ENCODE assay signal across 8 cellular contexts in the genomic region with DNA sequence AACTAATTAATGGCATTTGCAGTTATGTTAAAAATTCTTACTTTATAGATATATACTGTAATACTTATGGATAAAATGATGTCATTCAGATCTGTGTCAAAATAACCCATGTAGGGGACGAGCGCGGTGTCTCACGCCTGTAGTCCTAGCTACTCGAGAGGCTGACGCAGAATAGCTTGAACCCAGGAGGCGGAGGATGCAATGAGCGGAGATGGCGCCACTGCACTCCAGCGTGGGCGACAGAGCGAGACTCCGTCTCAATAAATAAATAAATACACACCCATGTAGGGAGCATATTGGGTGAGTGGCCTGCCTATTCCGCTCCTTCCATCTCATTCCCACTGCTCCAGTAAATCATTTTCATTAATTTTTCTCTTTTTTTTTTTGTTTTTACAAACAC. TPM values are rescaled to one million over a fixed set of nuclear protein-coding genes. Genes with fewer than 3 reads are reported as not detected.
DNase-seq lines count a peak whose midpoint lies in the region; ATAC-seq and TF ChIP-seq lines count a peak whose summit lies in the region.

No MANE protein-coding gene starts in this region.

- H3K27me3 Mint-ChIP-seq in CD4-positive, CD25-positive, alpha-beta regulatory T cell, result no peaks in the 10 kb centered on the region
- no peaks in the 10 kb centered on the region for H3K27me3 Mint-ChIP-seq in dendritic cell treated with granulocyte-macrophage colony-stimulating factor and Interleukin-4, amounts not matched to agents 40 ng/mL and 50 ng/mL, for 4 days

- H3K36me3 ChIP-seq in CD4-positive, CD25-positive, alpha-beta regulatory T cell (ENCODE audit: control insufficient read depth, insufficient read depth, low read length), result peaks cover 34% of the 10 kb centered on the region
- peaks cover 26% of the 10 kb centered on the region for H3K36me3 ChIP-seq in muscle layer of colon (ENCODE audit: insufficient read depth, low read length)

- TF ChIP-seq CTCF in GM13976 (IDR thresholded peaks at IDR 0.05; ENCODE audit: borderline replicate concordance, control extremely low read depth, extremely low read depth, insufficient read depth, missing control alignments), result no peak

- ATAC-seq in CD4-positive, CD25-positive, alpha-beta regulatory T cell (ENCODE audit: low read depth in 2 of 2), result peak in 1 of 2 donors; percentile 27
- ATAC-seq in GM18907 (IDR thresholded peaks at IDR 0.05; ENCODE audit: unreplicated experiment), result no peak
- no peak for ATAC-seq in GM19455 (IDR thresholded peaks at IDR 0.05; ENCODE audit: unreplicated experiment)

- peaks cover 14% of the 10 kb centered on the region for H3K4me1 ChIP-seq in CD4-positive, CD25-positive, alpha-beta regulatory T cell (ENCODE audit: control insufficient read depth, insufficient read depth, low read length, poor library complexity, severe bottlenecking)
- H3K4me1 ChIP-seq in muscle layer of colon (ENCODE audit: insufficient read depth, low read length), result no peaks in the 10 kb centered on the region

- no peaks in the 10 kb centered on the region for H3K9me3 ChIP-seq in CD4-positive, CD25-positive, alpha-beta regulatory T cell (ENCODE audit: control insufficient read depth in 2 of 2, low read length in 2 of 2)
- no peaks in the 10 kb centered on the region for H3K9me3 ChIP-seq in muscle layer of colon (ENCODE audit: low read length)

- no peak overlapping the region for H3K9ac ChIP-seq in muscle layer of colon (ENCODE audit: low read length)

- peak overlapping the region; percentile 97 to 100 (median 98) for H3K4me3 Mint-ChIP-seq in CD4-positive, CD25-positive, alpha-beta regulatory T cell
- H3K4me3 Mint-ChIP-seq in dendritic cell treated with granulocyte-macrophage colony-stimulating factor and Interleukin-4, amounts not matched to agents 40 ng/mL and 50 ng/mL, for 4 days, result peak overlapping the region; percentile 89

- peaks cover 15% of the 10 kb centered on the region for H3K36me3 Mint-ChIP-seq in CD4-positive, CD25-positive, alpha-beta regulatory T cell
- H3K36me3 Mint-ChIP-seq in dendritic cell treated with granulocyte-macrophage colony-stimulating factor and Interleukin-4, amounts not matched to agents 40 ng/mL and 50 ng/mL, for 4 days (ENCODE audit: low read depth), result peaks cover 62% of the 10 kb centered on the region

- H3K27ac ChIP-seq in CD4-positive, CD25-positive, alpha-beta regulatory T cell (ENCODE audit: insufficient read depth, low read length, poor library complexity, severe bottlenecking), result peak overlapping the region; percentile 93
- H3K27ac ChIP-seq in muscle layer of colon (ENCODE audit: low read depth, low read length), result peak overlapping the region; percentile 72

- intact Hi-C loops in dendritic cell treated with granulocyte-macrophage colony-stimulating factor and Interleukin-4, amounts not matched to agents 40 ng/mL and 50 ng/mL, for 4 days (cut with micrococcal nuclease), result no loop called here

- H3K4me1 Mint-ChIP-seq in CD4-positive, CD25-positive, alpha-beta regulatory T cell, result peaks cover 17 to 53% (median 18%) of the 10 kb centered on the region in 4 donors
- H3K4me1 Mint-ChIP-seq in dendritic cell treated with granulocyte-macrophage colony-stimulating factor and Interleukin-4, amounts not matched to agents 40 ng/mL and 50 ng/mL, for 4 days (ENCODE audit: low read depth), result peaks cover 7% of the 10 kb centered on the region

- no peaks in the 10 kb centered on the region for H3K27me3 ChIP-seq in CD4-positive, CD25-positive, alpha-beta regulatory T cell (ENCODE audit: control insufficient read depth, insufficient read depth, low read length)
- no peaks in the 10 kb centered on the region for H3K27me3 ChIP-seq in muscle layer of colon (ENCODE audit: control insufficient read depth in 1 of 2, insufficient read depth in 2 of 2, low read length in 2 of 2)

- peak overlapping the region; percentile 82 for H3K4me3 ChIP-seq in CD4-positive, CD25-positive, alpha-beta regulatory T cell (ENCODE audit: low read depth, low read length)
- H3K4me3 ChIP-seq in muscle layer of colon (ENCODE audit: low read depth in 1 of 2, low read length in 2 of 2), result no peak overlapping the region

- in situ Hi-C loops in GM13976 (cut with MboI; ENCODE audit: low sequenced_read_pairs, unreplicated experiment), result no loop called here

- DNase-seq in CD4-positive, CD25-positive, alpha-beta regulatory T cell, result no peak
- DNase-seq in OCI-M1 (lab: John Stamatoyannopoulos, UW), result peak; percentile 23
- no peak for DNase-seq in GM13976 (ENCODE audit: low spot score)
- no peak for DNase-seq in amygdala (lab: John Stamatoyannopoulos, UW)

- H3K9me3 Mint-ChIP-seq in CD4-positive, CD25-positive, alpha-beta regulatory T cell, result peaks cover 0 to 3% (median 0%) of the 10 kb centered on the region in 7 donors
- no peaks in the 10 kb centered on the region for H3K9me3 Mint-ChIP-seq in dendritic cell treated with granulocyte-macrophage colony-stimulating factor and Interleukin-4, amounts not matched to agents 40 ng/mL and 50 ng/mL, for 4 days

- peak overlapping the region; percentile 69 to 99 (median 95) for H3K27ac Mint-ChIP-seq in CD4-positive, CD25-positive, alpha-beta regulatory T cell
- no peak overlapping the region for H3K27ac Mint-ChIP-seq in dendritic cell treated with granulocyte-macrophage colony-stimulating factor and Interleukin-4, amounts not matched to agents 40 ng/mL and 50 ng/mL, for 4 days

RNA-seq across cellular contexts. Expression of a gene that starts 7.1 kb away (rescaled TPM):
- 159 TPM for total RNA-seq in CD4-positive, CD25-positive, alpha-beta regulatory T cell
- polyA plus RNA-seq in CD4-positive, CD25-positive, alpha-beta regulatory T cell, result 100 to 1,000 TPM; 303 to 341 (median 316) TPM

RNA-seq across cellular contexts. Expression of a gene that starts 17.7 kb away (rescaled TPM):
- total RNA-seq in CD4-positive, CD25-positive, alpha-beta regulatory T cell, result 106 TPM
- polyA plus RNA-seq in CD4-positive, CD25-positive, alpha-beta regulatory T cell, result 100 to 1,000 TPM; 175 to 288 (median 253) TPM
